Comparison of ENCODE assay signal across 2 cellular contexts in the genomic region with DNA sequence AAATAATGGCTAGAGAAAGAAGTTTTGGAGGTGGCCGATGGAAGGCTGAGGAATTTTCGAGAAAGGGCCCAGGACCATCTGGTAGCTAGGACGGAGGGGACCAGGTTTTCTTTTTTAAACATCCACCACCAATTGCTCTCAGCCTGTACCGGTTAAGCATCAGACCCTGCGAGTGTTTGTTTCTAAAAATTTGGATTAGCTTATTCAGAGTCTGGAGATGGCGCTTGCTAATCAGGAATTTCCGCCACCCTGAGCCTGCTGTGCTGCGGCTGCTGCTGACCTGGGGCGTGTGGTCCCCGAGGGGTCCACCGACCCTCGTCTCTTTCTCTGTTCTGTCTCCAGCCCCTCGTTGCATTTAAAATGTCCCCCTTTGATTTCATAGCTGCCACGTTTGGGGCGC.
TF ChIP-seq lines count a peak whose summit lies in the region.

No MANE protein-coding gene starts in this region.

TF ChIP-seq in SK-N-SH, 30 proteins besides CTCF, POLR2A, EP300 and RAD21 (continued from another document):
- TF ChIP-seq, protein P1, sequence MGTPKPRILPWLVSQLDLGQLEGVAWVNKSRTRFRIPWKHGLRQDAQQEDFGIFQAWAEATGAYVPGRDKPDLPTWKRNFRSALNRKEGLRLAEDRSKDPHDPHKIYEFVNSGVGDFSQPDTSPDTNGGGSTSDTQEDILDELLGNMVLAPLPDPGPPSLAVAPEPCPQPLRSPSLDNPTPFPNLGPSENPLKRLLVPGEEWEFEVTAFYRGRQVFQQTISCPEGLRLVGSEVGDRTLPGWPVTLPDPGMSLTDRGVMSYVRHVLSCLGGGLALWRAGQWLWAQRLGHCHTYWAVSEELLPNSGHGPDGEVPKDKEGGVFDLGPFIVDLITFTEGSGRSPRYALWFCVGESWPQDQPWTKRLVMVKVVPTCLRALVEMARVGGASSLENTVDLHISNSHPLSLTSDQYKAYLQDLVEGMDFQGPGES (IDR thresholded peaks at IDR 0.05; ENCODE audit: low read depth, low read length), result no peak
- TF ChIP-seq, protein P2, sequence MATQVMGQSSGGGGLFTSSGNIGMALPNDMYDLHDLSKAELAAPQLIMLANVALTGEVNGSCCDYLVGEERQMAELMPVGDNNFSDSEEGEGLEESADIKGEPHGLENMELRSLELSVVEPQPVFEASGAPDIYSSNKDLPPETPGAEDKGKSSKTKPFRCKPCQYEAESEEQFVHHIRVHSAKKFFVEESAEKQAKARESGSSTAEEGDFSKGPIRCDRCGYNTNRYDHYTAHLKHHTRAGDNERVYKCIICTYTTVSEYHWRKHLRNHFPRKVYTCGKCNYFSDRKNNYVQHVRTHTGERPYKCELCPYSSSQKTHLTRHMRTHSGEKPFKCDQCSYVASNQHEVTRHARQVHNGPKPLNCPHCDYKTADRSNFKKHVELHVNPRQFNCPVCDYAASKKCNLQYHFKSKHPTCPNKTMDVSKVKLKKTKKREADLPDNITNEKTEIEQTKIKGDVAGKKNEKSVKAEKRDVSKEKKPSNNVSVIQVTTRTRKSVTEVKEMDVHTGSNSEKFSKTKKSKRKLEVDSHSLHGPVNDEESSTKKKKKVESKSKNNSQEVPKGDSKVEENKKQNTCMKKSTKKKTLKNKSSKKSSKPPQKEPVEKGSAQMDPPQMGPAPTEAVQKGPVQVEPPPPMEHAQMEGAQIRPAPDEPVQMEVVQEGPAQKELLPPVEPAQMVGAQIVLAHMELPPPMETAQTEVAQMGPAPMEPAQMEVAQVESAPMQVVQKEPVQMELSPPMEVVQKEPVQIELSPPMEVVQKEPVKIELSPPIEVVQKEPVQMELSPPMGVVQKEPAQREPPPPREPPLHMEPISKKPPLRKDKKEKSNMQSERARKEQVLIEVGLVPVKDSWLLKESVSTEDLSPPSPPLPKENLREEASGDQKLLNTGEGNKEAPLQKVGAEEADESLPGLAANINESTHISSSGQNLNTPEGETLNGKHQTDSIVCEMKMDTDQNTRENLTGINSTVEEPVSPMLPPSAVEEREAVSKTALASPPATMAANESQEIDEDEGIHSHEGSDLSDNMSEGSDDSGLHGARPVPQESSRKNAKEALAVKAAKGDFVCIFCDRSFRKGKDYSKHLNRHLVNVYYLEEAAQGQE (IDR thresholded peaks at IDR 0.05; ENCODE audit: low read depth, low read length), result no peak
- no peak for TF ChIP-seq NFIC (IDR thresholded peaks at IDR 0.05; ENCODE audit: borderline replicate concordance)
- TF ChIP-seq RCOR1 (IDR thresholded peaks at IDR 0.05; ENCODE audit: low read length), result no peak
- TF ChIP-seq, protein P3, sequence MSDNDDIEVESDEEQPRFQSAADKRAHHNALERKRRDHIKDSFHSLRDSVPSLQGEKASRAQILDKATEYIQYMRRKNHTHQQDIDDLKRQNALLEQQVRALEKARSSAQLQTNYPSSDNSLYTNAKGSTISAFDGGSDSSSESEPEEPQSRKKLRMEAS (IDR thresholded peaks at IDR 0.05; ENCODE audit: low read depth), result no peak
- no peak for TF ChIP-seq FOSL2 (IDR thresholded peaks at IDR 0.05; ENCODE audit: borderline replicate concordance, low read depth)
- TF ChIP-seq GABPA (IDR thresholded peaks at IDR 0.05; ENCODE audit: low read depth), result no peak
- no peak for TF ChIP-seq MXI1 (IDR thresholded peaks at IDR 0.05; ENCODE audit: low read depth, low read length)
- TF ChIP-seq, protein P4, sequence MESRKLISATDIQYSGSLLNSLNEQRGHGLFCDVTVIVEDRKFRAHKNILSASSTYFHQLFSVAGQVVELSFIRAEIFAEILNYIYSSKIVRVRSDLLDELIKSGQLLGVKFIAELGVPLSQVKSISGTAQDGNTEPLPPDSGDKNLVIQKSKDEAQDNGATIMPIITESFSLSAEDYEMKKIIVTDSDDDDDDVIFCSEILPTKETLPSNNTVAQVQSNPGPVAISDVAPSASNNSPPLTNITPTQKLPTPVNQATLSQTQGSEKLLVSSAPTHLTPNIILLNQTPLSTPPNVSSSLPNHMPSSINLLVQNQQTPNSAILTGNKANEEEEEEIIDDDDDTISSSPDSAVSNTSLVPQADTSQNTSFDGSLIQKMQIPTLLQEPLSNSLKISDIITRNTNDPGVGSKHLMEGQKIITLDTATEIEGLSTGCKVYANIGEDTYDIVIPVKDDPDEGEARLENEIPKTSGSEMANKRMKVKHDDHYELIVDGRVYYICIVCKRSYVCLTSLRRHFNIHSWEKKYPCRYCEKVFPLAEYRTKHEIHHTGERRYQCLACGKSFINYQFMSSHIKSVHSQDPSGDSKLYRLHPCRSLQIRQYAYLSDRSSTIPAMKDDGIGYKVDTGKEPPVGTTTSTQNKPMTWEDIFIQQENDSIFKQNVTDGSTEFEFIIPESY (IDR thresholded peaks at IDR 0.05; ENCODE audit: borderline replicate concordance, low read depth), result no peak
- no peak for TF ChIP-seq TCF12 (IDR thresholded peaks at IDR 0.05)

TF ChIP-seq in SK-N-SH treated with all-trans-retinoic acid at 6 μM for 48 hours, 23 proteins besides CTCF, POLR2A, EP300 and RAD21 (continued from another document):
- no peak for TF ChIP-seq ZNF70 (CRISPR knock-in tag; IDR thresholded peaks at IDR 0.05)
- TF ChIP-seq ZC3H10 (CRISPR knock-in tag; IDR thresholded peaks at IDR 0.05), result no peak
- TF ChIP-seq ZNF8 (CRISPR knock-in tag; IDR thresholded peaks at IDR 0.05), result no peak
- TF ChIP-seq, protein P5, sequence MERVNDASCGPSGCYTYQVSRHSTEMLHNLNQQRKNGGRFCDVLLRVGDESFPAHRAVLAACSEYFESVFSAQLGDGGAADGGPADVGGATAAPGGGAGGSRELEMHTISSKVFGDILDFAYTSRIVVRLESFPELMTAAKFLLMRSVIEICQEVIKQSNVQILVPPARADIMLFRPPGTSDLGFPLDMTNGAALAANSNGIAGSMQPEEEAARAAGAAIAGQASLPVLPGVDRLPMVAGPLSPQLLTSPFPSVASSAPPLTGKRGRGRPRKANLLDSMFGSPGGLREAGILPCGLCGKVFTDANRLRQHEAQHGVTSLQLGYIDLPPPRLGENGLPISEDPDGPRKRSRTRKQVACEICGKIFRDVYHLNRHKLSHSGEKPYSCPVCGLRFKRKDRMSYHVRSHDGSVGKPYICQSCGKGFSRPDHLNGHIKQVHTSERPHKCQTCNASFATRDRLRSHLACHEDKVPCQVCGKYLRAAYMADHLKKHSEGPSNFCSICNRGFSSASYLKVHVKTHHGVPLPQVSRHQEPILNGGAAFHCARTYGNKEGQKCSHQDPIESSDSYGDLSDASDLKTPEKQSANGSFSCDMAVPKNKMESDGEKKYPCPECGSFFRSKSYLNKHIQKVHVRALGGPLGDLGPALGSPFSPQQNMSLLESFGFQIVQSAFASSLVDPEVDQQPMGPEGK (CRISPR knock-in tag; IDR thresholded peaks at IDR 0.05; ENCODE audit: borderline replicate concordance), result no peak
- no peak for TF ChIP-seq BACH2 (CRISPR knock-in tag; IDR thresholded peaks at IDR 0.05; ENCODE audit: borderline replicate concordance)
- TF ChIP-seq GLIS3 (CRISPR knock-in tag; IDR thresholded peaks at IDR 0.05), result no peak
- no peak for TF ChIP-seq RARB (CRISPR knock-in tag; IDR thresholded peaks at IDR 0.05)
- no peak for TF ChIP-seq PPARA (CRISPR knock-in tag; IDR thresholded peaks at IDR 0.05; ENCODE audit: borderline replicate concordance)
- no peak for TF ChIP-seq ISL1 (CRISPR knock-in tag; IDR thresholded peaks at IDR 0.05)
- TF ChIP-seq ARNTL (CRISPR knock-in tag; IDR thresholded peaks at IDR 0.05; ENCODE audit: borderline replicate concordance, low read depth), result no peak
- TF ChIP-seq SNAI2 (CRISPR knock-in tag; IDR thresholded peaks at IDR 0.05), result no peak
